1 cellular context compared by ENCODE assay signal in genomic region chr6:169751242-169752073, GRCh38.
A peak's percentile ranks its signal among the peaks of the same experiment; 100 is the strongest.
TF ChIP-seq lines count a peak whose summit lies in the region.

TSS of gene DYNLT2 (minus strand) at chr6:169751572. CDS start at chr6:169751458, 114 bp downstream.
TSS of gene ERMARD (plus strand) at chr6:169751622. CDS start at chr6:169751658, 36 bp downstream.

TF ChIP-seq in K562, 482 proteins besides CTCF, POLR2A, EP300 and RAD21 (continued from another document and continues in another):
- TF ChIP-seq CGGBP1 (CRISPR knock-in tag; IDR thresholded peaks at IDR 0.05), result no peak
- no peak for TF ChIP-seq BRCA1 (IDR thresholded peaks at IDR 0.05)
- TF ChIP-seq BRCA1 (CRISPR knock-in tag; IDR thresholded peaks at IDR 0.05), result no peak; the same call in 1 of the 2 replicates
- TF ChIP-seq ZZZ3 (IDR thresholded peaks at IDR 0.05), result 0 out of 2 replicates have a peak, but pooled peaks have one; percentile 34
- TF ChIP-seq NR0B1 (IDR thresholded peaks at IDR 0.05; ENCODE audit: partially characterized antibody), result no peak
- no peak for TF ChIP-seq BDP1 (IDR thresholded peaks at IDR 0.05; ENCODE audit: insufficient read depth, insufficient read length)
- no peak for TF ChIP-seq MCM3 (IDR thresholded peaks at IDR 0.05)
- TF ChIP-seq ZSCAN32 (CRISPR knock-in tag; IDR thresholded peaks at IDR 0.05), result no peak
- TF ChIP-seq KDM1A (IDR thresholded peaks at IDR 0.05), result no peak
- peak; percentile 48 to 78; a peak in 1 of 4 replicates for TF ChIP-seq ETV6 (IDR thresholded peaks at IDR 0.05; ENCODE audit: borderline replicate concordance in 1 of 2, low read depth in 2 of 2, low read length in 1 of 2)
- TF ChIP-seq ETV6 (CRISPR knock-in tag; IDR thresholded peaks at IDR 0.05; ENCODE audit: borderline replicate concordance), result peak; percentile 65
- no peak for TF ChIP-seq ATF3 (IDR thresholded peaks at IDR 0.05)
- peak; percentile 81 for TF ChIP-seq ATF3 (CRISPR knock-in tag; conservative IDR thresholded peaks at IDR 0.05)
- TF ChIP-seq ZNF668 (CRISPR knock-in tag; IDR thresholded peaks at IDR 0.05), result no peak
- TF ChIP-seq MXD1 (CRISPR knock-in tag; IDR thresholded peaks at IDR 0.05; ENCODE audit: borderline replicate concordance, poor library complexity, severe bottlenecking), result no peak
- TF ChIP-seq RCOR1 (IDR thresholded peaks at IDR 0.05; ENCODE audit: borderline replicate concordance in 1 of 2, low read depth in 2 of 2, low read length in 2 of 2), result 0 out of 4 replicates have a peak, but pooled peaks of 1 of the 2 experiments have one; percentile 20
- no peak; the same call in 1 of the 2 replicates for TF ChIP-seq POLR2AphosphoS2 (IDR thresholded peaks at IDR 0.05; ENCODE audit: low read length)
- TF ChIP-seq E2F3 (CRISPR knock-in tag; IDR thresholded peaks at IDR 0.05), result no peak; the same call in 1 of the 2 replicates
- TF ChIP-seq ZNF3 (CRISPR knock-in tag; IDR thresholded peaks at IDR 0.05), result no peak
- TF ChIP-seq SMAD3 (CRISPR knock-in tag; conservative IDR thresholded peaks at IDR 0.05), result no peak
- TF ChIP-seq ZNF384 (IDR thresholded peaks at IDR 0.05; ENCODE audit: low read depth, low read length), result 0 out of 2 replicates have a peak, but pooled peaks have one; percentile 20
- TF ChIP-seq RB1 (IDR thresholded peaks at IDR 0.05; ENCODE audit: low read depth), result peak; percentile 92
- TF ChIP-seq ZBTB40 (IDR thresholded peaks at IDR 0.05), result peak; percentile 92
- TF ChIP-seq ZBTB40 (CRISPR knock-in tag; IDR thresholded peaks at IDR 0.05), result no peak
- peak; percentile 95 for TF ChIP-seq TBP (optimal IDR thresholded peaks at IDR 0.05; ENCODE audit: low read depth, low read length)
- no peak for TF ChIP-seq MCM7 (IDR thresholded peaks at IDR 0.05)
- no peak for TF ChIP-seq MBD1 (CRISPR knock-in tag; IDR thresholded peaks at IDR 0.05)
- TF ChIP-seq ZFP91 (CRISPR knock-in tag; IDR thresholded peaks at IDR 0.05), result no peak
- TF ChIP-seq COPS2 (conservative IDR thresholded peaks at IDR 0.05), result no peak
- no peak for TF ChIP-seq EWSR1 (IDR thresholded peaks at IDR 0.05; ENCODE audit: borderline replicate concordance, low read depth, partially characterized antibody)
- TF ChIP-seq ZNF318 (IDR thresholded peaks at IDR 0.05; ENCODE audit: borderline replicate concordance in 1 of 2, low read depth in 1 of 2), result no peak
- TF ChIP-seq ZBTB7A (IDR thresholded peaks at IDR 0.05; ENCODE audit: borderline replicate concordance, control insufficient read depth, low read depth, low read length), result peak; percentile 89
- peak; percentile 98 for TF ChIP-seq PCBP1 (IDR thresholded peaks at IDR 0.05; ENCODE audit: low read depth, low read length, poor library complexity, severe bottlenecking)
- peak; percentile 99 for TF ChIP-seq SUPT5H (IDR thresholded peaks at IDR 0.05)
